ENCODE assay signal across 13 cellular contexts in the genomic region with DNA sequence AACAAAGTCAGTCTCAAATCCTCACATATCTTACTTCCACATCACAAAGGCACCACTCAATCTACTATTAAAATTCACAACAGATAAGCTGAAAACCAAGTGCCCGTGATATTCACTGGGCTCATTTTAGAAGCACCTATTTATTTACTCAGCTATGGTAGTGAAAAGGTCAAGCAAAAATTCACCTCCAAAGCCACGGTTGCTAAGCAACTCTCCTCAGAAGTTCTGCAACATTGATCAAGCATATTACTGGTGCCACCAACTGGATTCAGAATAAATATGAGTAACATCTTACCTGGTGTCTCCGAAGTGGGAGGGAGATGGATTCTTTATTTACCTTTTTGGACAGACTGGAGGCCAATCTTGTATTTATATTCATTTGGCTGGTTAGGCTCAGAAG.
DNase-seq lines count a peak whose midpoint lies in the region; ATAC-seq and TF ChIP-seq lines count a peak whose summit lies in the region.
"Had no signal": no experiment of that assay in that cellular context is flagged by ENCODE, and none has a peak within 500 bp of the region (broad histone marks: within the 10 kb centered on the region; RNA-seq: fewer than 3 reads in every experiment).

No MANE protein-coding gene starts in this region.

- no peaks in the 10 kb centered on the region for H3K4me1 ChIP-seq in testis
- H3K4me1 ChIP-seq: breast epithelium, vagina had no signal

- no peak overlapping the region for H3K4me3 ChIP-seq in testis
- H3K4me3 ChIP-seq: breast epithelium, vagina had no signal

- 81 to 86% methylated on average over 3 of the region's 3 CpGs for WGBS in testis, 2 donors

- intact Hi-C loops in testis (cut with DNase I; ENCODE audit: low total_unique reads): no loop called here

- no peak overlapping the region for H3K27ac ChIP-seq in testis
- H3K27ac ChIP-seq: breast epithelium, vagina had no signal

- no peaks in the 10 kb centered on the region for H3K9me3 ChIP-seq in testis
- H3K9me3 ChIP-seq: breast epithelium, vagina had no signal

- no peak for TF ChIP-seq POLR2A in testis (IDR thresholded peaks at IDR 0.05)

- no peaks in the 10 kb centered on the region for H3K36me3 ChIP-seq in testis (ENCODE audit: low read depth, missing control alignments)
- H3K36me3 ChIP-seq: breast epithelium, vagina had no signal

- H3K27me3 ChIP-seq in testis: no peaks in the 10 kb centered on the region
- H3K27me3 ChIP-seq: breast epithelium, vagina had no signal

- TF ChIP-seq CTCF in testis (IDR thresholded peaks at IDR 0.05): no peak

- peak; percentile 56 for DNase-seq in COLO668 (lab: John Stamatoyannopoulos, UW; ENCODE audit: unreplicated experiment)
- peak; percentile 92 for DNase-seq in NCI-H748 (lab: John Stamatoyannopoulos, UW; ENCODE audit: unreplicated experiment)
- no peak for DNase-seq in testis
- no peak for DNase-seq in T-helper 9 cell
- DNase-seq: activated gamma-delta T cell; stimulated activated CD4-positive, alpha-beta T cell treated with anti-CD3 and anti-CD28 coated beads, Interleukin-12 subunit alpha, Interleukin-12 subunit beta, amount 100 ng/mL, for 4 hours; T-helper 17 cell had no signal

- peak; percentile 76 for ATAC-seq in GM18870 (IDR thresholded peaks at IDR 0.05; ENCODE audit: unreplicated experiment)
- peak; percentile 72 for ATAC-seq in HG03558 (IDR thresholded peaks at IDR 0.05; ENCODE audit: extremely low read depth, unreplicated experiment)
- no peak for ATAC-seq in GM18520 (IDR thresholded peaks at IDR 0.05; ENCODE audit: unreplicated experiment)
- ATAC-seq in HG02840 (IDR thresholded peaks at IDR 0.05; ENCODE audit: low FRiP score, unreplicated experiment): no peak
- ATAC-seq: T-helper 17 cell had no signal

Comparison
In these comparisons a context has a peak if more than half of its experiments do, and no peak if none do; other contexts are left out.
1. DNase-seq: peak in COLO668 (single experiment) and NCI-H748 (single experiment); none in testis (single experiment) and T-helper 9 cell (single experiment).
2. ATAC-seq: peak in GM18870 (single experiment) and HG03558 (single experiment); none in GM18520 (single experiment) and HG02840 (single experiment).